Comparison of ENCODE assay signal across 8 cellular contexts in the genomic region with DNA sequence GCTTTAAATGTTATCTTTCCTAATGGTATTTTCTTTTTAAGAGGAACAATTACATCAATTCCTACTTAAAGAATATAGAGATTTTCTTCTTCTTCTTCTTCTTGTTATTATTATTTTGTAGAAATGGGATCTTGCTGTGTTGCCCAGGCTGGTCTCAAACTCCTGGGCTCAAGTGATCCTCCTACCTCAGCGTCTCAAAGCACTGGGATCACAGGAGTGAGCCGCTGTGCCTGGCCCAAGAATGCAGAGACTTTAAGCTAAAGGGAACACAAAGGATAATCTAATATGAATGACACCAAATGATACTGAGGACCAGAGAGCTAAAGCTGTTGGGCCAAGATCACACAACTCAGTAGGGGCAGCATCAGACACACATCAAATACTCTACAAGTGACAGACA.
"Had no signal": no experiment of that assay in that cellular context is flagged by ENCODE, and none has a peak within 500 bp of the region (broad histone marks: within the 10 kb centered on the region; RNA-seq: fewer than 3 reads in every experiment).

No MANE protein-coding gene starts in this region.

- FAIRE-seq: G401.6, GM12878, GM12891, GM12892, GM18507, GM19239 had no signal

- ATAC-seq: GM12878 had no signal

- DNase-seq: GDM1, GF-D8 had no signal

- H3K4me3 ChIP-seq: GM12878 had no signal
